In the genomic region with DNA sequence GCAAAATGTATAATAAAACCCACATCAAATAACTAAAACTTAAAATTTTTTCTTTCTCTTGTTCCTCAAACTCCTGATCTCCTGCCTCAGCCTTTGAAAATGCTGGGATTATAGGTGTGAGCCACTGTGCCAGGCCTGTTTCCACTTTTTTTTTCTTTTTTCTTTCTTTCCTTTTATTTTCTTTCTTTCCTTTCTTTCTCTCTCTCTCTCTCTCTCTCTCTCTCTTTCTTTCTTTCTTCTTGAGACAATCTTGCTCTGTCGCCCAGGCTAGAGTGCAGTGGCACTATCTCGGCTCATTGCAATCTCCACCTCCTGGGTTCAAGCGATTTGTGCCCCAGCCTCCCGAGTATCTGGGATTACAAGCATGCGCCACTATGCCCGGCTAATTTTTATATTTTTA, we compare ENCODE assay signal across 19 cellular contexts.
DNase-seq lines count a peak whose midpoint lies in the region; ATAC-seq and TF ChIP-seq lines count a peak whose summit lies in the region.
"Had no signal": no experiment of that assay in that cellular context is flagged by ENCODE, and none has a peak within 500 bp of the region (broad histone marks: within the 10 kb centered on the region; RNA-seq: fewer than 3 reads in every experiment).

No MANE protein-coding gene starts in this region.

- H3K4me1 Mint-ChIP-seq in Calu3 (ENCODE audit: low read depth, unreplicated experiment): peaks cover 15% of the 10 kb centered on the region
- peaks cover 6% of the 10 kb centered on the region for H3K4me1 Mint-ChIP-seq in T-helper 17 cell
- peaks cover 5% of the 10 kb centered on the region for H3K4me1 Mint-ChIP-seq in central memory CD8-positive, alpha-beta T cell
- peaks cover 3 to 7% (median 4%) of the 10 kb centered on the region in 4 donors for H3K4me1 Mint-ChIP-seq in naive thymus-derived CD8-positive, alpha-beta T cell

- H3K9me3 ChIP-seq in T-helper 17 cell (ENCODE audit: control insufficient read depth, low read length, poor library complexity, severe bottlenecking): no peaks in the 10 kb centered on the region
- H3K9me3 ChIP-seq: A549; BLaER1 treated with 17β-estradiol and CSF1 and Interleukin-3, amounts not matched to agents 10 nM and 100 nM; Caco-2 had no signal

- POLR2A ChIA-PET in naive thymus-derived CD8-positive, alpha-beta T cell (lab: Charles Lee): no interaction called here

- H3K4me3 Mint-ChIP-seq in Calu3 (ENCODE audit: low read depth, unreplicated experiment): no peak overlapping the region
- no peak overlapping the region for H3K4me3 Mint-ChIP-seq in T-helper 17 cell
- no peak overlapping the region for H3K4me3 Mint-ChIP-seq in central memory CD8-positive, alpha-beta T cell
- H3K4me3 Mint-ChIP-seq in naive thymus-derived CD8-positive, alpha-beta T cell: no peak overlapping the region
- H3K4me3 Mint-ChIP-seq: B cell; CD4-positive, alpha-beta T cell; CD8-positive, alpha-beta T cell had no signal

- no peak for TF ChIP-seq CTCF in Calu3 (IDR thresholded peaks at IDR 0.05; ENCODE audit: unreplicated experiment)

- H3K36me3 Mint-ChIP-seq in Calu3 (ENCODE audit: insufficient read depth, unreplicated experiment): peaks cover 9% of the 10 kb centered on the region
- no peaks in the 10 kb centered on the region for H3K36me3 Mint-ChIP-seq in T-helper 17 cell (ENCODE audit: low read depth)
- peaks cover 6% of the 10 kb centered on the region for H3K36me3 Mint-ChIP-seq in central memory CD8-positive, alpha-beta T cell (ENCODE audit: insufficient read depth)
- peaks cover 0 to 4% (median 0%) of the 10 kb centered on the region in 3 donors for H3K36me3 Mint-ChIP-seq in naive thymus-derived CD8-positive, alpha-beta T cell

- no peaks in the 10 kb centered on the region for H3K9me3 Mint-ChIP-seq in Calu3 (ENCODE audit: low read depth, unreplicated experiment)
- no peaks in the 10 kb centered on the region for H3K9me3 Mint-ChIP-seq in central memory CD8-positive, alpha-beta T cell
- no peaks in the 10 kb centered on the region for H3K9me3 Mint-ChIP-seq in naive thymus-derived CD8-positive, alpha-beta T cell
- H3K9me3 Mint-ChIP-seq: CD4-positive, alpha-beta T cell; CD8-positive, alpha-beta T cell had no signal

- DNase-seq in Calu3 (no peak), T-helper 17 cell (no peak), occipital lobe (lab: John Stamatoyannopoulos, UW) (no peak)
- DNase-seq in central memory CD8-positive, alpha-beta T cell (ENCODE audit: low spot score in 2 of 2): no peak
- DNase-seq in naive thymus-derived CD8-positive, alpha-beta T cell: no peak
- DNase-seq: AML-193; Caco-2; CD4-positive, alpha-beta T cell; CD8-positive, alpha-beta T cell; DMS 273 treated with DMSO at 0.1 percent for 48 hours; DMS153; DMS53; DMS79; DND-41; EL; GDM1 had no signal

- intact Hi-C loops in Calu3 (cut with micrococcal nuclease; ENCODE audit: unreplicated experiment): no loop called here

- H3K27me3 Mint-ChIP-seq in Calu3 (ENCODE audit: unreplicated experiment) (no peaks in the 10 kb centered on the region), T-helper 17 cell (peaks cover 51% of the 10 kb centered on the region)
- H3K27me3 Mint-ChIP-seq in central memory CD8-positive, alpha-beta T cell: peaks cover 33% of the 10 kb centered on the region
- H3K27me3 Mint-ChIP-seq in naive thymus-derived CD8-positive, alpha-beta T cell: peaks cover 13 to 32% (median 22%) of the 10 kb centered on the region in 5 donors

- no TSS peak for BruUV-seq in Calu3 (replicated peaks; lab: Mats Ljungman, UMichigan)

- CTCF ChIA-PET in Calu3 (lab: Charles Lee): no interaction called here

- ATAC-seq in T-helper 17 cell: no peak
- no peak for ATAC-seq in central memory CD8-positive, alpha-beta T cell (replicated peaks; ENCODE audit: extremely low read depth, poor library complexity, severe bottlenecking)
- no peak for ATAC-seq in naive thymus-derived CD8-positive, alpha-beta T cell
- ATAC-seq: A549; CD8-positive, alpha-beta T cell had no signal

- H3K27ac Mint-ChIP-seq in Calu3 (ENCODE audit: unreplicated experiment) (peak overlapping the region; percentile 4), T-helper 17 cell (peak overlapping the region; percentile 43)
- peak overlapping the region; percentile 33 for H3K27ac Mint-ChIP-seq in central memory CD8-positive, alpha-beta T cell (ENCODE audit: low read depth)
- H3K27ac Mint-ChIP-seq in naive thymus-derived CD8-positive, alpha-beta T cell: peak overlapping the region in 1 of 10 donors; percentile 67
- H3K27ac Mint-ChIP-seq: B cell; CD4-positive, alpha-beta T cell; CD8-positive, alpha-beta T cell had no signal
